ENCODE assay signal across 22 cellular contexts in genomic region chr2:20519309-20519708, GRCh38.
DNase-seq lines count a peak whose midpoint lies in the region; ATAC-seq and TF ChIP-seq lines count a peak whose summit lies in the region.
"Had no signal": no experiment of that assay in that cellular context is flagged by ENCODE, and none has a peak within 500 bp of the region (broad histone marks: within the 10 kb centered on the region; RNA-seq: fewer than 3 reads in every experiment).

No MANE protein-coding gene starts in this region.

- H3K27ac ChIP-seq in RWPE2 (ENCODE audit: poor library complexity, severe bottlenecking) = no peak overlapping the region
- no peak overlapping the region for H3K27ac ChIP-seq in effector memory CD4-positive, alpha-beta T cell (ENCODE audit: insufficient read depth, low read length, poor library complexity, severe bottlenecking)
- H3K27ac ChIP-seq: BLaER1, PC-9 had no signal

- DNase-seq in CD14-positive monocyte (ENCODE audit: low spot score) = peak; percentile 9
- peak; percentile 22 for DNase-seq in RWPE2 (ENCODE audit: low spot score)
- DNase-seq in endothelial cell (ENCODE audit: low spot score) = no peak
- peak; percentile 26 for DNase-seq in sciatic nerve (ENCODE audit: low spot score)
- no peak for DNase-seq in NCI-H226
- no peak for DNase-seq in effector memory CD4-positive, alpha-beta T cell
- DNase-seq in NCI-H1092 treated with DMSO at 0.1 percent for 48 hours (lab: John Stamatoyannopoulos, UW) = no peak
- no peak for DNase-seq in glomerular visceral epithelial cell (ENCODE audit: extremely low spot score)
- DNase-seq: COR-L47; NCI-H1092; NCI-H1436 treated with DMSO at 0.1 percent for 48 hours; NCI-H187 treated with DMSO at 0.1 percent for 48 hours; NCI-H2171 treated with DMSO at 0.1 percent for 48 hours; NCI-H524; NCI-H82; NK-92 treated with Interleukin-12 subunit alpha and Interleukin-12 subunit beta, amount 100 ng/mL, for 24 hours; PC-9; RPMI8226; SHP77 had no signal

- H3K36me3 ChIP-seq in RWPE2 (ENCODE audit: low read depth) = no peaks in the 10 kb centered on the region
- H3K36me3 ChIP-seq in effector memory CD4-positive, alpha-beta T cell (ENCODE audit: control insufficient read depth, insufficient read depth, low read length) = no peaks in the 10 kb centered on the region
- H3K36me3 ChIP-seq: BLaER1 had no signal

- peaks cover 0 to 14% (median 4%) of the 10 kb centered on the region in 7 donors for H3K9me3 Mint-ChIP-seq in CD14-positive monocyte
- H3K9me3 Mint-ChIP-seq in endothelial cell (ENCODE audit: unreplicated experiment) = no peaks in the 10 kb centered on the region
- H3K9me3 Mint-ChIP-seq: CD4-positive, alpha-beta T cell had no signal

- peaks cover 11% of the 10 kb centered on the region for H3K4me1 ChIP-seq in RWPE2 (ENCODE audit: insufficient read depth, poor library complexity, severe bottlenecking)
- H3K4me1 ChIP-seq in effector memory CD4-positive, alpha-beta T cell (ENCODE audit: control insufficient read depth, insufficient read depth, low read length, poor library complexity, severe bottlenecking) = no peaks in the 10 kb centered on the region

- ATAC-seq in RWPE2 (ENCODE audit: low read depth) = no peak
- ATAC-seq in sciatic nerve = no peak

- H3K27me3 Mint-ChIP-seq in CD14-positive monocyte (ENCODE audit: low read depth in 3 of 3) (peaks cover 3 to 19% (median 4%) of the 10 kb centered on the region in 3 donors), endothelial cell (ENCODE audit: unreplicated experiment) (peaks cover 17% of the 10 kb centered on the region)
- H3K27me3 Mint-ChIP-seq: CD4-positive, alpha-beta T cell had no signal

- H3K27me3 ChIP-seq in RWPE2 (ENCODE audit: insufficient read depth, poor library complexity, severe bottlenecking) = no peaks in the 10 kb centered on the region
- no peaks in the 10 kb centered on the region for H3K27me3 ChIP-seq in effector memory CD4-positive, alpha-beta T cell (replicated peaks; ENCODE audit: control insufficient read depth, insufficient read depth, low read length, poor library complexity, severe bottlenecking)
- H3K27me3 ChIP-seq: BLaER1 had no signal

- no peak overlapping the region for H3K4me3 ChIP-seq in RWPE2 (ENCODE audit: severe bottlenecking)
- no peak overlapping the region for H3K4me3 ChIP-seq in effector memory CD4-positive, alpha-beta T cell (ENCODE audit: insufficient read depth, low read depth, low read length, poor library complexity, severe bottlenecking)
- H3K4me3 ChIP-seq: BLaER1, PC-9 had no signal

- H3K9me3 ChIP-seq in RWPE2 (ENCODE audit: severe bottlenecking) = no peaks in the 10 kb centered on the region
- H3K9me3 ChIP-seq in effector memory CD4-positive, alpha-beta T cell (ENCODE audit: control insufficient read depth, low read length) = no peaks in the 10 kb centered on the region

- intact Hi-C loops in CD14-positive monocyte (cut with micrococcal nuclease) (no loop called here), sciatic nerve (cut with DNase I) (no loop called here)

- TF ChIP-seq CTCF in CD14-positive monocyte (IDR thresholded peaks at IDR 0.05) (no peak), RWPE2 (IDR thresholded peaks at IDR 0.05; ENCODE audit: poor library complexity, severe bottlenecking) (no peak), endothelial cell (IDR thresholded peaks at IDR 0.05; ENCODE audit: unreplicated experiment) (no peak)

- H3K4me3 Mint-ChIP-seq in CD14-positive monocyte = no peak overlapping the region
- peak overlapping the region; percentile 12 for H3K4me3 Mint-ChIP-seq in endothelial cell (ENCODE audit: unreplicated experiment)
- H3K4me3 Mint-ChIP-seq: CD4-positive, alpha-beta T cell; IgD-negative memory B cell had no signal

- H3K4me1 Mint-ChIP-seq in CD14-positive monocyte = no peaks in the 10 kb centered on the region
- H3K4me1 Mint-ChIP-seq in endothelial cell (ENCODE audit: unreplicated experiment) = peaks cover 14% of the 10 kb centered on the region

- H3K27ac Mint-ChIP-seq in CD14-positive monocyte = no peak overlapping the region
- peak overlapping the region; percentile 62 for H3K27ac Mint-ChIP-seq in endothelial cell (ENCODE audit: unreplicated experiment)
- H3K27ac Mint-ChIP-seq: CD4-positive, alpha-beta T cell; IgD-negative memory B cell had no signal

- H3K36me3 Mint-ChIP-seq in CD14-positive monocyte (no peaks in the 10 kb centered on the region), endothelial cell (ENCODE audit: low read depth, unreplicated experiment) (no peaks in the 10 kb centered on the region)
- H3K36me3 Mint-ChIP-seq: IgD-negative memory B cell had no signal

Comparison
In these comparisons a context has a peak if more than half of its experiments do, and no peak if none do; other contexts are left out.
1. DNase-seq: peak in CD14-positive monocyte (single experiment), RWPE2 (single experiment) and sciatic nerve (single experiment); none in endothelial cell (single experiment), NCI-H226 (single experiment), effector memory CD4-positive, alpha-beta T cell (0 of 3), NCI-H1092 treated with DMSO at 0.1 percent for 48 hours (single experiment) and glomerular visceral epithelial cell (single experiment).